8 cellular contexts compared by ENCODE assay signal in genomic region chr3:64489361-64490044, GRCh38.
DNase-seq lines count a peak whose midpoint lies in the region; ATAC-seq lines count a peak whose summit lies in the region.

No MANE protein-coding gene starts in this region.

- no peak overlapping the region for H3K27ac ChIP-seq in mesendoderm (ENCODE audit: low read depth, low read length)

- H4K8ac ChIP-seq in mesendoderm (ENCODE audit: low read depth, low read length): no peak overlapping the region

- peak overlapping the region; percentile 64 for H3K4me2 ChIP-seq in mesendoderm (ENCODE audit: low read length)

- H3K4me3 ChIP-seq in mesendoderm (ENCODE audit: low read length): no peak overlapping the region

- H3K36me3 ChIP-seq in mesendoderm (ENCODE audit: control insufficient read depth, insufficient read depth, low read length): no peaks in the 10 kb centered on the region

- no peaks in the 10 kb centered on the region for H3K79me2 ChIP-seq in mesendoderm (ENCODE audit: control insufficient read depth, insufficient read depth, low read length)

- no peak overlapping the region for H2BK15ac ChIP-seq in mesendoderm (replicated peaks; ENCODE audit: low read depth)

- no peak overlapping the region for H2AK5ac ChIP-seq in mesendoderm (ENCODE audit: low read length)

- no CpG with 5 or more reads among the region's 23 CpGs for WGBS in mesendoderm (ENCODE audit: extremely low coverage, insufficient coverage, low lambda C conversion rate)

- H2BK120ac ChIP-seq in mesendoderm (ENCODE audit: low read depth, low read length): no peak overlapping the region

- no peak overlapping the region for H3K4ac ChIP-seq in mesendoderm (ENCODE audit: low read depth, low read length)

- H3K4me1 ChIP-seq in mesendoderm (ENCODE audit: control insufficient read depth, low read depth, low read length): peaks cover 12% of the 10 kb centered on the region

- peak overlapping the region; percentile 87 for H3K56ac ChIP-seq in mesendoderm (ENCODE audit: low read length)

- peak; percentile 79 for DNase-seq in COLO668 (lab: John Stamatoyannopoulos, UW; ENCODE audit: unreplicated experiment)
- DNase-seq in NCI-H146 (lab: John Stamatoyannopoulos, UW): peak; percentile 81
- peak; percentile 68 for DNase-seq in cerebellar cortex (ENCODE audit: low spot score)
- DNase-seq in mesendoderm: peak; percentile 97
- no peak for DNase-seq in activated CD4-positive, CD25-positive, alpha-beta regulatory T cell (lab: John Stamatoyannopoulos, UW)
- no peak for DNase-seq in activated CD4-positive, alpha-beta T cell treated with anti-CD3 and anti-CD28 coated beads, Interleukin-2, amount 50 U/mL, for 4 hours

- no peaks in the 10 kb centered on the region for H3K79me1 ChIP-seq in mesendoderm (ENCODE audit: low read length)

- H4K5ac ChIP-seq in mesendoderm (ENCODE audit: low read length): no peak overlapping the region

- H3K23ac ChIP-seq in mesendoderm (ENCODE audit: low read length): no peak overlapping the region

- no peak overlapping the region for H2BK5ac ChIP-seq in mesendoderm (ENCODE audit: low read length)

- H3K27me3 ChIP-seq in mesendoderm (ENCODE audit: insufficient read depth, low read length, poor library complexity): no peaks in the 10 kb centered on the region

- no peak overlapping the region for H3K18ac ChIP-seq in mesendoderm (ENCODE audit: low read length)

- H3K9ac ChIP-seq in mesendoderm (ENCODE audit: low read length): peak overlapping the region; percentile 48

- no peak for ATAC-seq in HG02798 (IDR thresholded peaks at IDR 0.05; ENCODE audit: poor library complexity, unreplicated experiment)
- ATAC-seq in HG03342 (IDR thresholded peaks at IDR 0.05; ENCODE audit: unreplicated experiment): no peak

Comparison
In these comparisons a context has a peak if more than half of its experiments do, and no peak if none do; other contexts are left out.
1. DNase-seq: peak in COLO668 (single experiment), NCI-H146 (single experiment), cerebellar cortex (single experiment) and mesendoderm (single experiment); none in activated CD4-positive, CD25-positive, alpha-beta regulatory T cell (0 of 4) and activated CD4-positive, alpha-beta T cell treated with anti-CD3 and anti-CD28 coated beads, Interleukin-2, amount 50 U/mL, for 4 hours (0 of 2).